Comparison of ENCODE assay signal across 8 cellular contexts in the genomic region with DNA sequence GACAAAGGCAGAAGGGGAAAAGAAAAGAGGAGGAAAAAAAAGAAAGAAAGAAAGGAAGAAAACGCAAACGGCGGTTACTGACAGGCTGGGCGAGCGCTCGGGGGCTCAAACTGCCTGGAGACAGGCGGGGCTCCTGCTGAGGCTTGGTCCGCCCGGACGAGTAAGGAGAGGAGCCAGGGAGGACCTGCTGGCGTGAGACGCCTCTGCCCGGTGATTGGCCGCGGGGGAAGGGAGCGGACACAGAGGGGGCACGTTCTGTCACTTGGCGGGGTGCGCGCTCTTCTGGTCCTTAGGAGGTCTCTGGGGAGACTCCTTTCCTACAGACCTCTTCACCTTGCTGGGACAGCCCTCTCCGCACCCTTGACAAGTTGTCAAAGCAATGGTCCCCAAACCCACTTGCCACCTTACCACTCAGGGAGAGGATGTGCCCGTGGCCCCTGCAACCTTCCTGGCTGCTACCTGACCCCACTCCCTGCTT. TPM values are rescaled to one million over a fixed set of nuclear protein-coding genes. Genes with fewer than 3 reads are reported as not detected.
DNase-seq lines count a peak whose midpoint lies in the region; ATAC-seq, FAIRE-seq and TF ChIP-seq lines count a peak whose summit lies in the region.

No MANE protein-coding gene starts in this region.

- H3K4me1 Mint-ChIP-seq in CD14-positive monocyte = peaks cover 31% of the 10 kb centered on the region
- H3K4me1 Mint-ChIP-seq in naive B cell = peaks cover 21 to 28% (median 24%) of the 10 kb centered on the region in 3 donors

- POLR2A ChIA-PET in H1 (lab: Charles Lee; ENCODE audit: partially characterized antibody) = interaction anchor here (1.0 to 2.2 kb wide), 2 partner anchors 20 to 48 kb away, joined by 5 to 6 read pairs; no protein-coding TSS in a partner anchor

- H3K79me1 ChIP-seq in H1 (ENCODE audit: low read depth, low read length) = no peaks in the 10 kb centered on the region

- H3K4me3 Mint-ChIP-seq in CD14-positive monocyte = peak overlapping the region; percentile 97 to 98
- peak overlapping the region; percentile 95 to 100 (median 98) for H3K4me3 Mint-ChIP-seq in naive B cell

- H3K79me2 ChIP-seq in H1 (ENCODE audit: control insufficient read depth in 1 of 2, insufficient read depth in 2 of 2, low read length in 2 of 2) = peaks cover 0 to 25% of the 10 kb centered on the region in 2 experiments; a peak in 2 of 4 replicates

- H2BK15ac ChIP-seq in H1 (ENCODE audit: low read length) = peak overlapping the region; percentile 78; the same call in 1 of the 2 replicates

- H3K18ac ChIP-seq in H1 (ENCODE audit: extremely low read depth, low read length) = peak overlapping the region; percentile 93

- H4K8ac ChIP-seq in H1 (ENCODE audit: extremely low read depth, insufficient read depth, low read length) = peak overlapping the region; percentile 71; the same call in 1 of the 2 replicates

- H3K36me3 ChIP-seq in NT2/D1 (ENCODE audit: insufficient read depth, insufficient read length, low read length) = no peaks in the 10 kb centered on the region
- no peaks in the 10 kb centered on the region for H3K36me3 ChIP-seq in H1 (ENCODE audit: control insufficient read depth in 2 of 4, insufficient read depth in 4 of 4, low read length in 3 of 4)

- H3K27ac ChIP-seq in H1 (ENCODE audit: low read depth, low read length) = peak overlapping the region; percentile 78

- 2% methylated on average over 21 of the region's 22 CpGs; no CpG with 5 or more reads in 1 of the 2 experiments for WGBS in H1 (ENCODE audit: extremely low coverage in 1 of 2, insufficient coverage in 1 of 2, insufficient read length in 1 of 2, insufficient replicate concordance in 2 of 2, low coverage in 1 of 2, low lambda C conversion rate in 2 of 2, missing lambda C conversion rate in 1 of 2), 2 experiments

- H3K27me3 Mint-ChIP-seq in CD14-positive monocyte (ENCODE audit: low read depth in 3 of 3) = peaks cover 40 to 59% (median 53%) of the 10 kb centered on the region in 3 donors
- H3K27me3 Mint-ChIP-seq in naive B cell = peaks cover 41 to 54% (median 53%) of the 10 kb centered on the region in 3 donors

- H3K27ac Mint-ChIP-seq in CD14-positive monocyte = peak overlapping the region; percentile 85 to 100 (median 98)
- peak overlapping the region in 4 of 6 donors; percentile 85 to 93 (median 88) for H3K27ac Mint-ChIP-seq in naive B cell

- no peak overlapping the region; the same call in 1 of the 2 replicates for H2BK12ac ChIP-seq in H1 (ENCODE audit: low read depth, low read length)

- no peak overlapping the region for H3K4ac ChIP-seq in H1 (replicated peaks; ENCODE audit: insufficient read length, low read depth, low read length)

- no peak; a peak in 1 of 4 replicates for TF ChIP-seq RAD21 in H1 (IDR thresholded peaks at IDR 0.05 in 1 of 2, conservative IDR thresholded peaks at IDR 0.05 in 1 of 2; ENCODE audit: low read depth in 2 of 2, low read length in 2 of 2)

- peaks cover 0 to 18% (median 10%) of the 10 kb centered on the region in 7 donors for H3K9me3 Mint-ChIP-seq in CD14-positive monocyte
- H3K9me3 Mint-ChIP-seq in naive B cell = peaks cover 0 to 3% (median 0%) of the 10 kb centered on the region in 7 donors

- no peak overlapping the region for H2BK20ac ChIP-seq in H1 (ENCODE audit: low read length)

- peak overlapping the region; percentile 53 for H3K9ac ChIP-seq in NT2/D1 (ENCODE audit: insufficient read length, low read depth)
- H3K9ac ChIP-seq in H1 (replicated peaks in 1 of 4; ENCODE audit: extremely low read depth in 1 of 4, low read depth in 3 of 4, low read length in 3 of 4) = peak overlapping the region in 3 of 4 experiments; percentile 28 to 99 (median 81); a peak in 6 of 7 replicates

- H3K56ac ChIP-seq in H1 (replicated peaks; ENCODE audit: insufficient read length, low read depth, low read length) = no peak overlapping the region

- H3K4me2 ChIP-seq in H1 (ENCODE audit: insufficient read depth in 1 of 2, low read depth in 2 of 2, low read length in 2 of 2) = peak overlapping the region; percentile 89 to 93

- H2BK5ac ChIP-seq in H1 (ENCODE audit: low read depth, low read length) = peak overlapping the region; percentile 81; the same call in 1 of the 2 replicates

- no peak overlapping the region for H3K23ac ChIP-seq in H1 (ENCODE audit: insufficient read length)

- peak overlapping the region; percentile 31 for H4K5ac ChIP-seq in H1 (ENCODE audit: insufficient read length, low read depth, low read length)

- intact Hi-C loops in CD14-positive monocyte (cut with micrococcal nuclease) = loop anchor here in 1 of 2 donors (5.0 kb wide), 1 partner anchor 239 kb away; no protein-coding TSS in a partner anchor

- H2AFZ ChIP-seq in H1 (ENCODE audit: low read length) = peak overlapping the region; percentile 78; the same call in 1 of the 2 replicates

- no peak for FAIRE-seq in H1 (lab: Jason Lieb, UNC)

- peaks cover 0 to 3% of the 10 kb centered on the region in 2 experiments for H4K20me1 ChIP-seq in H1 (replicated peaks in 1 of 2; ENCODE audit: control insufficient read depth in 1 of 2, insufficient read depth in 2 of 2, low read length in 2 of 2)

- peak in 1 of 2 experiments; percentile 42; a peak in 1 of 3 replicates for TF ChIP-seq POLR2A in H1 (IDR thresholded peaks at IDR 0.05; ENCODE audit: control extremely low read depth in 1 of 2, low read depth in 2 of 2, low read length in 2 of 2)

- no peak for DNase-seq in CD14-positive monocyte (ENCODE audit: low spot score)
- DNase-seq in NT2/D1 (ENCODE audit: low read depth, low spot score) = no peak
- no peak for DNase-seq in H1 (ENCODE audit: low read depth in 1 of 2, low spot score in 2 of 2)
- DNase-seq in naive B cell = no peak
- DNase-seq in UCSD-AML1 (lab: John Stamatoyannopoulos, UW; ENCODE audit: unreplicated experiment) = no peak
- DNase-seq in NOMO-1 treated with dmso at 0.1 percent for 144 hours (lab: John Stamatoyannopoulos, UW; ENCODE audit: unreplicated experiment) = no peak

- H3K9me3 ChIP-seq in NT2/D1 (ENCODE audit: insufficient read depth, low read length) (no peaks in the 10 kb centered on the region), H1 (ENCODE audit: insufficient read depth in 2 of 2, low read depth in 1 of 2, low read length in 1 of 2) (no peaks in the 10 kb centered on the region)

- no peak overlapping the region for H2BK120ac ChIP-seq in H1 (replicated peaks; ENCODE audit: low read depth, low read length)

- H3K14ac ChIP-seq in H1 (ENCODE audit: insufficient read length) = no peak overlapping the region

- H3K4me1 ChIP-seq in NT2/D1 (ENCODE audit: insufficient read depth, insufficient read length) (no peaks in the 10 kb centered on the region), H1 (replicated peaks in 1 of 4; ENCODE audit: control insufficient read depth in 3 of 4, insufficient read depth in 4 of 4, low read length in 3 of 4) (peaks cover 0 to 8% (median 5%) of the 10 kb centered on the region in 4 experiments; a peak in 5 of 7 replicates)

- H3K36me3 Mint-ChIP-seq in CD14-positive monocyte (peaks cover 2 to 3% of the 10 kb centered on the region in 2 donors), naive B cell (no peaks in the 10 kb centered on the region)

- CTCF ChIA-PET in H1 (lab: Charles Lee; ENCODE audit: partially characterized antibody) = interaction anchor here (1.2 to 1.6 kb wide), 2 partner anchors 91 to 112 kb away, joined by 3 to 4 read pairs; no protein-coding TSS in a partner anchor

- H4K91ac ChIP-seq in H1 (replicated peaks; ENCODE audit: insufficient read length, low read length) = no peak overlapping the region

- no peak for TF ChIP-seq EP300 in H1 (IDR thresholded peaks at IDR 0.05; ENCODE audit: borderline replicate concordance in 1 of 2, low read depth in 2 of 2, low read length in 2 of 2)

- ATAC-seq in GM18858 (IDR thresholded peaks at IDR 0.05; ENCODE audit: unreplicated experiment) (peak; percentile 28), HG02970 (IDR thresholded peaks at IDR 0.05; ENCODE audit: low FRiP score, unreplicated experiment) (peak; percentile 36), naive B cell (ENCODE audit: low read depth in 2 of 2) (peak; percentile 41 to 49)

- H3K4me3 ChIP-seq in NT2/D1 (ENCODE audit: insufficient read length, low read depth) = peak overlapping the region; percentile 46
- peak overlapping the region; percentile 40 to 89 (median 70) for H3K4me3 ChIP-seq in H1 (ENCODE audit: extremely low read depth in 1 of 4, insufficient read depth in 2 of 4, low read depth in 3 of 4, low read length in 4 of 4)

- H3K23me2 ChIP-seq in H1 (ENCODE audit: low read depth, low read length) = peaks cover 10% of the 10 kb centered on the region

- H3K27me3 ChIP-seq in NT2/D1 (ENCODE audit: insufficient read depth, insufficient read length) (peaks cover 25% of the 10 kb centered on the region), H1 (replicated peaks in 1 of 4; ENCODE audit: control insufficient read depth in 3 of 4, extremely low read depth in 1 of 4, insufficient read depth in 3 of 4, low read length in 3 of 4) (no peaks in the 10 kb centered on the region)

- H2AK5ac ChIP-seq in H1 (ENCODE audit: low read depth, low read length) = no peak overlapping the region

- TF ChIP-seq CTCF in CD14-positive monocyte (IDR thresholded peaks at IDR 0.05) (no peak), H1 (IDR thresholded peaks at IDR 0.05; ENCODE audit: control extremely low read depth in 1 of 3, insufficient read depth in 1 of 3, low read depth in 1 of 3, low read length in 3 of 3) (no peak)

RNA-seq across cellular contexts. Expression of a gene that starts 0.8 kb away (rescaled TPM):
- polyA plus RNA-seq in CD14-positive monocyte = under 1 TPM; 0.17 to 0.28 TPM
- total RNA-seq in H1 (2021; fragmentation: NEBNext Ultra II Directional; extraction: Animal tissue kit (Norgen Biotek cat#: 25700)) = 13.5 and 13.6 TPM in 2 replicates
- 3.2 and 5.3 TPM in 2 replicates for polyA plus RNA-seq in H1 (2011; rRNA removed)
- 4.8 TPM for polyA plus RNA-seq in H1 (2011; cell fraction: cytosol; rRNA removed)
- polyA plus RNA-seq in H1 (2011; cell fraction: nucleus; rRNA removed) = 3.8 TPM
- 6.9 to 11.8 TPM (median 7.8 TPM) in 4 replicates for polyA plus RNA-seq in H1 (2012, experiment 1 of 2)
- polyA plus RNA-seq in H1 (2012, experiment 2 of 2) = 1.2 TPM
- polyA plus RNA-seq in H1 (2013, experiment 1 of 2) = 5.1 TPM
- polyA plus RNA-seq in H1 (2013, experiment 2 of 2) = 5.4 TPM
- 15.6 and 16.9 TPM in 2 replicates for polyA minus RNA-seq in H1 (2011; rRNA and poly(A)+ RNA removed)
- 6.5 TPM for polyA minus RNA-seq in H1 (2011; cell fraction: cytosol; rRNA and poly(A)+ RNA removed)
- polyA minus RNA-seq in H1 (2011; cell fraction: nucleus; rRNA and poly(A)+ RNA removed) = 9.1 TPM
- under 1 TPM in 3 of 6 donors, not detected in 3; 0.11 to 0.31 (median 0.25) TPM for polyA plus RNA-seq in naive B cell (ENCODE audit: low read depth in 6 of 6)

RNA-seq across cellular contexts. Expression of a gene that starts 41.7 kb away (rescaled TPM):
- polyA plus RNA-seq in CD14-positive monocyte (not detected), H1 (2011; rRNA removed) (0.05 and 0.14 TPM in 2 replicates), naive B cell (ENCODE audit: low read depth in 6 of 6) (not detected)
- total RNA-seq in H1 (2021; fragmentation: NEBNext Ultra II Directional; extraction: Animal tissue kit (Norgen Biotek cat#: 25700)) = not detected in 2 replicates
- 0.21 TPM for polyA plus RNA-seq in H1 (2011; cell fraction: cytosol; rRNA removed)
- 0.46 TPM for polyA plus RNA-seq in H1 (2011; cell fraction: nucleus; rRNA removed)
- polyA plus RNA-seq in H1 (2012, experiment 1 of 2) = 0.27 TPM in 1 of 4 replicates, not detected in the others
- not detected for polyA plus RNA-seq in H1 (2012, experiment 2 of 2)
- polyA plus RNA-seq in H1 (2013, experiment 1 of 2) = not detected
- not detected for polyA plus RNA-seq in H1 (2013, experiment 2 of 2)
- polyA minus RNA-seq in H1 (2011; rRNA and poly(A)+ RNA removed) = 0.38 and 0.63 TPM in 2 replicates
- not detected for polyA minus RNA-seq in H1 (2011; cell fraction: cytosol; rRNA and poly(A)+ RNA removed)
- not detected for polyA minus RNA-seq in H1 (2011; cell fraction: nucleus; rRNA and poly(A)+ RNA removed)

RNA-seq across cellular contexts. Expression of a gene that starts 43.1 kb away (rescaled TPM):
- polyA plus RNA-seq in CD14-positive monocyte (not detected), H1 (2011; rRNA removed) (not detected in 2 replicates), naive B cell (ENCODE audit: low read depth in 6 of 6) (not detected)
- not detected in 2 replicates for total RNA-seq in H1 (2021; fragmentation: NEBNext Ultra II Directional; extraction: Animal tissue kit (Norgen Biotek cat#: 25700))
- polyA plus RNA-seq in H1 (2011; cell fraction: cytosol; rRNA removed) = not detected
- polyA plus RNA-seq in H1 (2011; cell fraction: nucleus; rRNA removed) = not detected
- not detected in 4 replicates for polyA plus RNA-seq in H1 (2012, experiment 1 of 2)
- polyA plus RNA-seq in H1 (2012, experiment 2 of 2) = not detected
- polyA plus RNA-seq in H1 (2013, experiment 1 of 2) = not detected
- not detected for polyA plus RNA-seq in H1 (2013, experiment 2 of 2)
- not detected in 2 replicates for polyA minus RNA-seq in H1 (2011; rRNA and poly(A)+ RNA removed)
- polyA minus RNA-seq in H1 (2011; cell fraction: cytosol; rRNA and poly(A)+ RNA removed) = not detected
- not detected for polyA minus RNA-seq in H1 (2011; cell fraction: nucleus; rRNA and poly(A)+ RNA removed)
